34 cellular contexts compared by ENCODE assay signal in genomic region chr3:186754006-186754405, GRCh38. TPM values are rescaled to one million over a fixed set of nuclear protein-coding genes. Genes with fewer than 3 reads are reported as not detected.
DNase-seq lines count a peak whose midpoint lies in the region; ATAC-seq, FAIRE-seq and TF ChIP-seq lines count a peak whose summit lies in the region.
"Had no signal": no experiment of that assay in that cellular context is flagged by ENCODE, and none has a peak within 500 bp of the region (broad histone marks: within the 10 kb centered on the region; RNA-seq: fewer than 3 reads in every experiment).

No MANE protein-coding gene starts in this region.

- CTCF ChIA-PET in A549 (lab: Yijun Ruan, JAX): interaction anchor here (2.0 to 2.8 kb wide), 2 partner anchors 31 to 139 kb away, joined by 10 to 15 read pairs; no protein-coding TSS in a partner anchor

- H3K4me1 ChIP-seq in A549: peaks cover 14% of the 10 kb centered on the region; the same call in 2 of the 3 replicates
- peaks cover 21% of the 10 kb centered on the region for H3K4me1 ChIP-seq in foreskin keratinocyte
- H3K4me1 ChIP-seq: testis, uterus had no signal

- H3K4me2 ChIP-seq in A549: peak overlapping the region; percentile 78

- in situ Hi-C loops in brain microvascular endothelial cell (cut with HindIII; ENCODE audit: low pct_ligation_motif_present, low sequenced_read_pairs): no loop called here

- POLR2A ChIA-PET in A549 (lab: Yijun Ruan, JAX): no interaction called here

- no peaks in the 10 kb centered on the region for H3K9me3 ChIP-seq in A549
- H3K9me3 ChIP-seq: ascending aorta, testis, uterus had no signal

- H3K27ac ChIP-seq in A549: peak overlapping the region; percentile 73 to 77; a peak in 3 of 6 replicates
- H3K27ac ChIP-seq in brain microvascular endothelial cell: peak overlapping the region; percentile 57
- peak overlapping the region; percentile 97 for H3K27ac ChIP-seq in foreskin keratinocyte
- H3K27ac ChIP-seq: ascending aorta, testis, uterus had no signal

- TF ChIP-seq CTCF in A549 (IDR thresholded peaks at IDR 0.05): no peak
- TF ChIP-seq CTCF in brain microvascular endothelial cell (IDR thresholded peaks at IDR 0.05; ENCODE audit: low read depth, low read length, missing control alignments): no peak
- TF ChIP-seq CTCF in foreskin keratinocyte (conservative IDR thresholded peaks at IDR 0.05): no peak

- DNase-seq in A549 (ENCODE audit: low read depth in 1 of 2, low spot score in 1 of 2): no peak
- DNase-seq in HT1080 (ENCODE audit: low read depth): peak; percentile 32
- peak; percentile 61 for DNase-seq in brain microvascular endothelial cell
- peak; percentile 90 to 97 for DNase-seq in foreskin keratinocyte
- no peak for DNase-seq in NCI-H1417 treated with DMSO at 0.1 percent for 48 hours (lab: John Stamatoyannopoulos, UW)
- no peak for DNase-seq in NCI-H524 (lab: John Stamatoyannopoulos, UW)
- DNase-seq: activated CD4-positive, alpha-beta T cell treated with anti-CD3 and anti-CD28 coated beads for 48 hours; activated gamma-delta T cell treated with Interleukin-2 at 50 U/mL for 16 hours; AML-193; CD4-positive, CD25-positive, alpha-beta regulatory T cell; cerebellar nuclear complex; DND-41; GOT3; islet precursor cell; KBM-7; left ventricle myocardium superior; MM.1S; naive B cell; NCI-H2029 treated with DMSO at 0.1 percent for 48 hours; NCI-H2227 treated with DMSO at 0.1 percent for 48 hours; NCI-H748 treated with DMSO at 0.1 percent for 48 hours; right cardiac atrium; RPMI8226; stimulated activated CD4-positive, alpha-beta T cell treated with anti-CD3 and anti-CD28 coated beads, Interleukin-1b, Interleukin-23, amount 100 ng/mL, for 48 hours; testis; uterus had no signal

- TF ChIP-seq POLR2A in A549 (IDR thresholded peaks at IDR 0.05; ENCODE audit: low read length): no peak

- WGBS in A549 (ENCODE audit: missing lambda C conversion rate): 79% methylated on average over 7 of the region's 7 CpGs

- no peak for TF ChIP-seq RAD21 in A549 (conservative IDR thresholded peaks at IDR 0.05 in 1 of 2, IDR thresholded peaks at IDR 0.05 in 1 of 2)

- FAIRE-seq in A549 (lab: Jason Lieb, UNC): no peak
- FAIRE-seq: A204.1, D721Med had no signal

- H3K36me3 ChIP-seq in brain microvascular endothelial cell (replicated peaks): no peaks in the 10 kb centered on the region
- H3K36me3 ChIP-seq: ascending aorta, uterus had no signal

- no peak for TF ChIP-seq EP300 in A549 (IDR thresholded peaks at IDR 0.05)

- ATAC-seq in A549 (no peak), foreskin keratinocyte (peak; percentile 27), GM18858 (IDR thresholded peaks at IDR 0.05; ENCODE audit: unreplicated experiment) (no peak), GM18909 (IDR thresholded peaks at IDR 0.05; ENCODE audit: poor library complexity, unreplicated experiment) (no peak)
- ATAC-seq: left ventricle myocardium superior, right cardiac atrium had no signal

- H3K27me3 ChIP-seq in brain microvascular endothelial cell (replicated peaks) (no peaks in the 10 kb centered on the region), foreskin keratinocyte (no peaks in the 10 kb centered on the region)
- H3K27me3 ChIP-seq: ascending aorta, testis, uterus had no signal

- H3K4me3 ChIP-seq in A549: no peak overlapping the region
- no peak overlapping the region for H3K4me3 ChIP-seq in brain microvascular endothelial cell (ENCODE audit: low read depth, low read length)
- H3K4me3 ChIP-seq: ascending aorta, testis, uterus had no signal

TF ChIP-seq in A549, 52 proteins besides CTCF, POLR2A, EP300 and RAD21:
- no peak for TF ChIP-seq RFX5 (IDR thresholded peaks at IDR 0.05)
- TF ChIP-seq, protein P1, sequence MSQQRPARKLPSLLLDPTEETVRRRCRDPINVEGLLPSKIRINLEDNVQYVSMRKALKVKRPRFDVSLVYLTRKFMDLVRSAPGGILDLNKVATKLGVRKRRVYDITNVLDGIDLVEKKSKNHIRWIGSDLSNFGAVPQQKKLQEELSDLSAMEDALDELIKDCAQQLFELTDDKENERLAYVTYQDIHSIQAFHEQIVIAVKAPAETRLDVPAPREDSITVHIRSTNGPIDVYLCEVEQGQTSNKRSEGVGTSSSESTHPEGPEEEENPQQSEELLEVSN (IDR thresholded peaks at IDR 0.05; ENCODE audit: borderline replicate concordance, low read depth): no peak
- no peak for TF ChIP-seq TP53 (CRISPR knock-in tag; IDR thresholded peaks at IDR 0.05)
- TF ChIP-seq USF2 (IDR thresholded peaks at IDR 0.05): no peak

RNA-seq across cellular contexts. Expression of gene EIF4A2, which starts 29.4 kb away (rescaled TPM):
- polyA plus RNA-seq in A549 (2011; rRNA removed) (337 and 493 TPM in 2 replicates), A549 (2017; fragmentation: RNase III; extraction: RNeasy Plus Mini Kit Qiagen cat#74134 plus additional on column Dnase treatment) (172 to 194 TPM (median 184 TPM) in 3 replicates), foreskin keratinocyte (137 and 167 TPM in 2 replicates)
- polyA plus RNA-seq in A549 (2012; cell fraction: cytosol; rRNA removed): 77.2 and 104 TPM in 2 replicates
- 94.0 and 159 TPM in 2 replicates for polyA plus RNA-seq in A549 (2012; cell fraction: nucleus; rRNA removed)
- polyA minus RNA-seq in A549 (2011; rRNA and poly(A)+ RNA removed): 163 and 178 TPM in 2 replicates
- total RNA-seq in HT1080 (2014; rRNA removed; shearing (Covaris generic)): 557 and 581 TPM in 2 replicates
- polyA plus RNA-seq in HT1080 (2015; cell fraction: cytosol; rRNA removed): 725 and 893 TPM in 2 replicates
- 2,088 and 2,429 TPM in 2 replicates for polyA plus RNA-seq in HT1080 (2015; cell fraction: nucleus; rRNA removed)
- total RNA-seq in foreskin keratinocyte: 247 and 274 TPM in 2 replicates

RNA-seq across cellular contexts. Expression of gene KNG1, which starts 36.8 kb away (rescaled TPM):
- polyA plus RNA-seq in A549 (2011; rRNA removed) (0.05 and 0.11 TPM in 2 replicates), A549 (2017; fragmentation: RNase III; extraction: RNeasy Plus Mini Kit Qiagen cat#74134 plus additional on column Dnase treatment) (0.04 TPM in 1 of 3 replicates, not detected in the others), foreskin keratinocyte (not detected in 2 replicates)
- polyA plus RNA-seq in A549 (2012; cell fraction: cytosol; rRNA removed): 0.01 TPM in 2 replicates
- not detected in 2 replicates for polyA plus RNA-seq in A549 (2012; cell fraction: nucleus; rRNA removed)
- polyA minus RNA-seq in A549 (2011; rRNA and poly(A)+ RNA removed): not detected in 2 replicates
- total RNA-seq in HT1080 (2014; rRNA removed; shearing (Covaris generic)): not detected in 2 replicates
- not detected in 2 replicates for polyA plus RNA-seq in HT1080 (2015; cell fraction: cytosol; rRNA removed)
- polyA plus RNA-seq in HT1080 (2015; cell fraction: nucleus; rRNA removed): not detected in 2 replicates
- not detected in 2 replicates for total RNA-seq in foreskin keratinocyte
- total RNA-seq: ascending aorta; CD4-positive, CD25-positive, alpha-beta regulatory T cell; dermis microvascular lymphatic vessel endothelial cell; glomerular endothelial cell; SK-MEL-5; uterus had no signal
- polyA plus RNA-seq: CD4-positive, CD25-positive, alpha-beta regulatory T cell had no signal

RNA-seq across cellular contexts. Expression of gene RFC4, which starts 52.3 kb away (rescaled TPM):
- 32.8 and 40.6 TPM in 2 replicates for polyA plus RNA-seq in A549 (2011; rRNA removed)
- 29.4 and 34.1 TPM in 2 replicates for polyA plus RNA-seq in A549 (2012; cell fraction: cytosol; rRNA removed)
- polyA plus RNA-seq in A549 (2012; cell fraction: nucleus; rRNA removed): 18.9 and 31.8 TPM in 2 replicates
- polyA plus RNA-seq in A549 (2017; fragmentation: RNase III; extraction: RNeasy Plus Mini Kit Qiagen cat#74134 plus additional on column Dnase treatment): 68.8 to 76.7 TPM (median 69.8 TPM) in 3 replicates
- 5.9 and 6.3 TPM in 2 replicates for polyA minus RNA-seq in A549 (2011; rRNA and poly(A)+ RNA removed)
- 84.7 and 95.1 TPM in 2 replicates for total RNA-seq in HT1080 (2014; rRNA removed; shearing (Covaris generic))
- polyA plus RNA-seq in HT1080 (2015; cell fraction: cytosol; rRNA removed): 70.1 and 73.3 TPM in 2 replicates
- 113 and 122 TPM in 2 replicates for polyA plus RNA-seq in HT1080 (2015; cell fraction: nucleus; rRNA removed)
- total RNA-seq in foreskin keratinocyte: 68.2 and 71.5 TPM in 2 replicates
- polyA plus RNA-seq in foreskin keratinocyte: 50.2 and 61.0 TPM in 2 replicates

Comparison
In these comparisons a context has a peak if more than half of its experiments do, and no peak if none do; other contexts are left out.
1. DNase-seq: peak in HT1080 (single experiment), brain microvascular endothelial cell (single experiment) and foreskin keratinocyte (2 of 2); none in A549 (0 of 2), NCI-H1417 treated with DMSO at 0.1 percent for 48 hours (single experiment) and NCI-H524 (0 of 2).
2. Peak in every context shown above with its lines, with median percentiles within 50 percentile points of each other: H3K27ac ChIP-seq.